Comparison of ENCODE assay signal across 1 cellular context in genomic region chr6:112176175-112176574, GRCh38.
A peak's percentile ranks its signal among the peaks of the same experiment; 100 is the strongest.
TF ChIP-seq lines count a peak whose summit lies in the region.

No MANE protein-coding gene starts in this region.

TF ChIP-seq in HEK293, 187 proteins besides CTCF, POLR2A, EP300 and RAD21 (continued from another document):
- no peak for TF ChIP-seq ZFP69B (tag by site-specific recombination; IDR thresholded peaks at IDR 0.05)
- TF ChIP-seq SP3 (tag by site-specific recombination; IDR thresholded peaks at IDR 0.05), result no peak
- no peak for TF ChIP-seq ZNF449 (tag by site-specific recombination; IDR thresholded peaks at IDR 0.05)
- TF ChIP-seq HOXA7 (CRISPR knock-in tag; IDR thresholded peaks at IDR 0.05; ENCODE audit: borderline replicate concordance), result no peak
- no peak for TF ChIP-seq ZNF639 (tag by site-specific recombination; IDR thresholded peaks at IDR 0.05)
- no peak for TF ChIP-seq ZNF302 (tag by site-specific recombination; IDR thresholded peaks at IDR 0.05; ENCODE audit: low read depth)
- peak; percentile 70; the same call in 1 of the 2 replicates for TF ChIP-seq HOXD13 (CRISPR knock-in tag; IDR thresholded peaks at IDR 0.05; ENCODE audit: borderline replicate concordance)
- TF ChIP-seq ZNF398 (tag by site-specific recombination; IDR thresholded peaks at IDR 0.05), result no peak
- TF ChIP-seq ZNF274 (IDR thresholded peaks at IDR 0.05; ENCODE audit: low read length), result no peak
- no peak for TF ChIP-seq ZNF274 (tag by site-specific recombination; IDR thresholded peaks at IDR 0.05; ENCODE audit: borderline replicate concordance)
- TF ChIP-seq ZNF561 (tag by site-specific recombination; IDR thresholded peaks at IDR 0.05; ENCODE audit: borderline replicate concordance), result no peak
- peak; percentile 96 for TF ChIP-seq SP7 (tag by site-specific recombination; IDR thresholded peaks at IDR 0.05)
- no peak for TF ChIP-seq ZFP41 (tag by site-specific recombination; IDR thresholded peaks at IDR 0.05; ENCODE audit: borderline replicate concordance)
- no peak for TF ChIP-seq GLI4 (tag by site-specific recombination; IDR thresholded peaks at IDR 0.05)
- TF ChIP-seq ZNF423 (tag by site-specific recombination; IDR thresholded peaks at IDR 0.05), result no peak
- TF ChIP-seq ZNF623 (tag by site-specific recombination; IDR thresholded peaks at IDR 0.05), result 0 out of 2 replicates have a peak, but pooled peaks have one; percentile 21
- no peak for TF ChIP-seq OVOL3 (tag by site-specific recombination; IDR thresholded peaks at IDR 0.05)
- peak; percentile 52 for TF ChIP-seq FEZF1 (tag by site-specific recombination; IDR thresholded peaks at IDR 0.05)
- no peak for TF ChIP-seq ZNF146 (tag by site-specific recombination; IDR thresholded peaks at IDR 0.05)
- TF ChIP-seq ZNF544 (tag by site-specific recombination; IDR thresholded peaks at IDR 0.05), result no peak
- TF ChIP-seq ZNF202 (tag by site-specific recombination; IDR thresholded peaks at IDR 0.05; ENCODE audit: borderline replicate concordance), result no peak
- no peak for TF ChIP-seq ZNF416 (tag by site-specific recombination; IDR thresholded peaks at IDR 0.05)
- peak; percentile 59; the same call in 1 of the 2 replicates for TF ChIP-seq ZNF169 (tag by site-specific recombination; IDR thresholded peaks at IDR 0.05)
- TF ChIP-seq ZNF704 (tag by site-specific recombination; IDR thresholded peaks at IDR 0.05), result no peak
- no peak for TF ChIP-seq ZNF692 (tag by site-specific recombination; IDR thresholded peaks at IDR 0.05)
- 0 out of 2 replicates have a peak, but pooled peaks have one; percentile 36 for TF ChIP-seq KLF8 (tag by site-specific recombination; IDR thresholded peaks at IDR 0.05)
- peak; percentile 78 for TF ChIP-seq ZNF843 (tag by site-specific recombination; IDR thresholded peaks at IDR 0.05)
- TF ChIP-seq ZNF140 (tag by site-specific recombination; IDR thresholded peaks at IDR 0.05), result no peak
- TF ChIP-seq ZSCAN23 (tag by site-specific recombination; IDR thresholded peaks at IDR 0.05), result no peak
- TF ChIP-seq PRDM6 (tag by site-specific recombination; IDR thresholded peaks at IDR 0.05), result no peak
- 0 out of 2 replicates have a peak, but pooled peaks have one; percentile 24 for TF ChIP-seq ZNF518A (tag by site-specific recombination; conservative IDR thresholded peaks at IDR 0.05; ENCODE audit: low read depth)
- peak; percentile 19; the same call in 1 of the 2 replicates for TF ChIP-seq IKZF3 (tag by site-specific recombination; IDR thresholded peaks at IDR 0.05)
- no peak for TF ChIP-seq PRDM10 (tag by site-specific recombination; IDR thresholded peaks at IDR 0.05)
- TF ChIP-seq ZEB2 (tag by site-specific recombination; IDR thresholded peaks at IDR 0.05), result no peak
- TF ChIP-seq ZBTB1 (tag by site-specific recombination; IDR thresholded peaks at IDR 0.05), result no peak
